Comparison of ENCODE assay signal across 24 cellular contexts in genomic region chrX:103730147-103730546, GRCh38. TPM values are rescaled to one million over a fixed set of nuclear protein-coding genes. Genes with fewer than 3 reads are reported as not detected.
DNase-seq lines count a peak whose midpoint lies in the region; FAIRE-seq and TF ChIP-seq lines count a peak whose summit lies in the region.
"Had no signal": no experiment of that assay in that cellular context is flagged by ENCODE, and none has a peak within 500 bp of the region (broad histone marks: within the 10 kb centered on the region; RNA-seq: fewer than 3 reads in every experiment).

No MANE protein-coding gene starts in this region.

- H3K27me3 Mint-ChIP-seq in neural progenitor cell (ENCODE audit: insufficient read depth, low read depth): peaks cover 14% of the 10 kb centered on the region
- H3K27me3 Mint-ChIP-seq: CD4-positive, alpha-beta T cell had no signal

- H3K23me2 ChIP-seq in H1 (ENCODE audit: low read depth, low read length): no peaks in the 10 kb centered on the region

- no peak for TF ChIP-seq RAD21 in H1 (IDR thresholded peaks at IDR 0.05 in 1 of 2, conservative IDR thresholded peaks at IDR 0.05 in 1 of 2; ENCODE audit: low read depth in 2 of 2, low read length in 2 of 2)

- peaks cover 48% of the 10 kb centered on the region for H3K4me1 Mint-ChIP-seq in neural progenitor cell

- no TSS peak for BruUV-seq in A673 (replicated peaks; lab: Mats Ljungman, UMichigan)

- no peaks in the 10 kb centered on the region for H3K79me1 ChIP-seq in H1 (ENCODE audit: low read depth, low read length)

- H3K56ac ChIP-seq in H1 (replicated peaks; ENCODE audit: insufficient read length, low read depth, low read length): no peak overlapping the region

- H4K8ac ChIP-seq in H1 (ENCODE audit: extremely low read depth, insufficient read depth, low read length): no peak overlapping the region

- H4K5ac ChIP-seq in H1 (ENCODE audit: insufficient read length, low read depth, low read length): no peak overlapping the region

- H2BK120ac ChIP-seq in H1 (replicated peaks; ENCODE audit: low read depth, low read length): no peak overlapping the region

- H3K4ac ChIP-seq in H1 (replicated peaks; ENCODE audit: insufficient read length, low read depth, low read length): no peak overlapping the region

- H3K9me3 Mint-ChIP-seq in neural progenitor cell: no peaks in the 10 kb centered on the region
- H3K9me3 Mint-ChIP-seq: CD4-positive, alpha-beta T cell; stimulated activated memory B cell treated with anti-CD40 and anti-IgM and Interleukin-4, amounts not matched to agents 10 μg/mL and 1 μg/mL and 100 μg/mL, for 72 hours; T-cell had no signal

- no peak overlapping the region for H3K4me3 Mint-ChIP-seq in neural progenitor cell
- H3K4me3 Mint-ChIP-seq: activated CD8-positive, alpha-beta memory T cell treated with anti-CD3 and anti-CD28 coated beads, Interleukin-2, amount 10 ng/mL, durations not matched to agents 7 days and 5 days; CD4-positive, alpha-beta T cell; stimulated activated memory B cell treated with anti-CD40 and anti-IgM and Interleukin-4, amounts not matched to agents 10 μg/mL and 1 μg/mL and 100 μg/mL, for 72 hours; T-cell had no signal

- H3K27ac ChIP-seq in H1 (ENCODE audit: low read depth, low read length) (no peak overlapping the region), neural progenitor cell (no peak overlapping the region), A673 (ENCODE audit: low read depth, low read length, poor library complexity, severe bottlenecking) (no peak overlapping the region)
- H3K27ac ChIP-seq: ovary, PC-9, transverse colon had no signal

- H3K4me3 ChIP-seq in H1 (ENCODE audit: extremely low read depth in 1 of 4, insufficient read depth in 2 of 4, low read depth in 3 of 4, low read length in 4 of 4) (no peak overlapping the region), neural progenitor cell (no peak overlapping the region), A673 (ENCODE audit: low read depth, low read length, poor library complexity, severe bottlenecking) (no peak overlapping the region)
- H3K4me3 ChIP-seq: ascending aorta, ovary, PC-9, skin epidermis, transverse colon had no signal

- H2BK5ac ChIP-seq in H1 (ENCODE audit: low read depth, low read length): peak overlapping the region; percentile 45; the same call in 1 of the 2 replicates

- H3K27ac Mint-ChIP-seq in neural progenitor cell: peak overlapping the region; percentile 36
- H3K27ac Mint-ChIP-seq: activated CD8-positive, alpha-beta memory T cell treated with anti-CD3 and anti-CD28 coated beads, Interleukin-2, amount 10 ng/mL, durations not matched to agents 7 days and 5 days; CD4-positive, alpha-beta T cell; stimulated activated memory B cell treated with anti-CD40 and anti-IgM and Interleukin-4, amounts not matched to agents 10 μg/mL and 1 μg/mL and 100 μg/mL, for 72 hours; T-cell had no signal

- intact Hi-C loops in A673 (cut with micrococcal nuclease; ENCODE audit: unreplicated experiment): no loop called here

- no peaks in the 10 kb centered on the region for H3K79me2 ChIP-seq in H1 (ENCODE audit: control insufficient read depth in 1 of 2, insufficient read depth in 2 of 2, low read length in 2 of 2)
- H3K79me2 ChIP-seq in neural progenitor cell (ENCODE audit: low read depth): no peaks in the 10 kb centered on the region

- H3K9me3 ChIP-seq in H1 (ENCODE audit: insufficient read depth in 2 of 2, low read depth in 1 of 2, low read length in 1 of 2): no peaks in the 10 kb centered on the region
- H3K9me3 ChIP-seq in neural progenitor cell (ENCODE audit: low read depth): no peaks in the 10 kb centered on the region
- H3K9me3 ChIP-seq in A673 (ENCODE audit: low read depth, low read length, poor library complexity, severe bottlenecking): no peaks in the 10 kb centered on the region
- H3K9me3 ChIP-seq: ascending aorta, ovary, transverse colon had no signal

- H3K36me3 Mint-ChIP-seq in neural progenitor cell: no peaks in the 10 kb centered on the region
- H3K36me3 Mint-ChIP-seq: activated CD8-positive, alpha-beta memory T cell treated with anti-CD3 and anti-CD28 coated beads, Interleukin-2, amount 10 ng/mL, durations not matched to agents 7 days and 5 days; stimulated activated memory B cell treated with anti-CD40 and anti-IgM and Interleukin-4, amounts not matched to agents 10 μg/mL and 1 μg/mL and 100 μg/mL, for 72 hours; T-cell had no signal

- H3K14ac ChIP-seq in H1 (ENCODE audit: insufficient read length): no peak overlapping the region

- H3K9ac ChIP-seq in H1 (replicated peaks in 1 of 4; ENCODE audit: extremely low read depth in 1 of 4, low read depth in 3 of 4, low read length in 3 of 4) (no peak overlapping the region), neural progenitor cell (no peak overlapping the region)

- POLR2A ChIA-PET in H1 (lab: Charles Lee; ENCODE audit: partially characterized antibody) (interaction anchor here (1.3 to 4.6 kb wide), 5 partner anchors 12 to 54 kb away, joined by 3 to 26 read pairs (median 5); no protein-coding TSS in a partner anchor), A673 (lab: Charles Lee; ENCODE audit: low non-redundant PET) (no interaction called here)

- TF ChIP-seq EP300 in H1 (IDR thresholded peaks at IDR 0.05; ENCODE audit: borderline replicate concordance in 1 of 2, low read depth in 2 of 2, low read length in 2 of 2): no peak

- peaks cover 7 to 22% (median 17%) of the 10 kb centered on the region in 4 experiments for H3K4me1 ChIP-seq in H1 (replicated peaks in 1 of 4; ENCODE audit: control insufficient read depth in 3 of 4, insufficient read depth in 4 of 4, low read length in 3 of 4)
- H3K4me1 ChIP-seq in neural progenitor cell: peaks cover 62% of the 10 kb centered on the region
- no peaks in the 10 kb centered on the region for H3K4me1 ChIP-seq in A673 (ENCODE audit: insufficient read depth, low read length, poor library complexity, severe bottlenecking)
- H3K4me1 ChIP-seq: ascending aorta, transverse colon had no signal

- H3K4me2 ChIP-seq in H1 (ENCODE audit: insufficient read depth in 1 of 2, low read depth in 2 of 2, low read length in 2 of 2): no peak overlapping the region
- H3K4me2 ChIP-seq in neural progenitor cell: peak overlapping the region; percentile 23
- H3K4me2 ChIP-seq: PC-9 had no signal

- H2AK5ac ChIP-seq in H1 (ENCODE audit: low read depth, low read length): no peak overlapping the region

- 65% methylated on average over 2 of the region's 2 CpGs; no CpG with 5 or more reads in 1 of the 2 experiments for WGBS in H1 (ENCODE audit: extremely low coverage in 1 of 2, insufficient coverage in 1 of 2, insufficient read length in 1 of 2, insufficient replicate concordance in 2 of 2, low coverage in 1 of 2, low lambda C conversion rate in 2 of 2, missing lambda C conversion rate in 1 of 2), 2 experiments

- peak overlapping the region; percentile 50; the same call in 1 of the 2 replicates for H2BK12ac ChIP-seq in H1 (ENCODE audit: low read depth, low read length)

- H3K36me3 ChIP-seq in H1 (ENCODE audit: control insufficient read depth in 2 of 4, insufficient read depth in 4 of 4, low read length in 3 of 4) (no peaks in the 10 kb centered on the region), neural progenitor cell (no peaks in the 10 kb centered on the region), A673 (ENCODE audit: insufficient read depth, low read length, poor library complexity, severe bottlenecking) (no peaks in the 10 kb centered on the region)
- H3K36me3 ChIP-seq: ascending aorta, ovary, transverse colon had no signal

- H2BK20ac ChIP-seq in H1 (ENCODE audit: low read length): no peak overlapping the region

- no peak overlapping the region for H4K91ac ChIP-seq in H1 (replicated peaks; ENCODE audit: insufficient read length, low read length)

- DNase-seq in SIG-M5 treated with dmso at 0.1 percent for 504 hours (lab: John Stamatoyannopoulos, UW; ENCODE audit: unreplicated experiment) (peak; percentile 7), SIG-M5 (lab: John Stamatoyannopoulos, UW) (no peak), NOMO-1 treated with DMSO at 0.1 percent for 48 hours (lab: John Stamatoyannopoulos, UW; ENCODE audit: unreplicated experiment) (peak; percentile 56), H1 (ENCODE audit: low read depth in 1 of 2, low spot score in 2 of 2) (no peak), neural progenitor cell (ENCODE audit: low spot score) (no peak), NCI-H2171 (lab: John Stamatoyannopoulos, UW) (no peak), A673 (ENCODE audit: low spot score) (no peak)
- no peak for DNase-seq in stimulated activated CD8-positive, alpha-beta memory T cell treated with anti-CD3 and anti-CD28 coated beads, Interleukin-4, amount 100 ng/mL, for 48 hours
- DNase-seq: activated CD4-positive, CD25-positive, alpha-beta regulatory T cell; activated CD8-positive, alpha-beta memory T cell treated with anti-CD3 and anti-CD28 coated beads, Interleukin-2, amount 10 ng/mL, durations not matched to agents 7 days and 5 days; activated gamma-delta T cell; CD4-positive, alpha-beta T cell; effector CD8-positive, alpha-beta T cell; NCI-H187 treated with DMSO at 0.1 percent for 48 hours; ovary; PC-9; T-cell; transverse colon had no signal

- CTCF ChIA-PET in H1 (lab: Charles Lee; ENCODE audit: partially characterized antibody): interaction anchor here (0.5 to 2.5 kb wide), 11 partner anchors 9 to 638 kb away, joined by 3 to 8 read pairs (median 4); partner anchors contain the start of gene TMEM31
- CTCF ChIA-PET in A673 (lab: Charles Lee): no interaction called here

- H3K18ac ChIP-seq in H1 (ENCODE audit: extremely low read depth, low read length): no peak overlapping the region

- H3F3A ChIP-seq in neural progenitor cell (ENCODE audit: low read depth): peaks cover 27% of the 10 kb centered on the region

- TF ChIP-seq CTCF in H1 (IDR thresholded peaks at IDR 0.05; ENCODE audit: control extremely low read depth in 1 of 3, insufficient read depth in 1 of 3, low read depth in 1 of 3, low read length in 3 of 3): no peak
- no peak for TF ChIP-seq CTCF in neural progenitor cell (IDR thresholded peaks at IDR 0.05)
- TF ChIP-seq CTCF in A673 (conservative IDR thresholded peaks at IDR 0.05; ENCODE audit: low read depth, low read length): no peak

- H4K20me1 ChIP-seq in H1 (replicated peaks in 1 of 2; ENCODE audit: control insufficient read depth in 1 of 2, insufficient read depth in 2 of 2, low read length in 2 of 2): no peaks in the 10 kb centered on the region
- H4K20me1 ChIP-seq in neural progenitor cell (ENCODE audit: low read depth): no peaks in the 10 kb centered on the region

- no peak overlapping the region for H2BK15ac ChIP-seq in H1 (ENCODE audit: low read length)

- H2AFZ ChIP-seq in H1 (ENCODE audit: low read length): no peak overlapping the region
- no peak overlapping the region for H2AFZ ChIP-seq in neural progenitor cell (replicated peaks)
- H2AFZ ChIP-seq: PC-9 had no signal

- no peak overlapping the region for H3K23ac ChIP-seq in H1 (ENCODE audit: insufficient read length)

- FAIRE-seq in H1 (lab: Jason Lieb, UNC): no peak
- FAIRE-seq: frontal cortex had no signal

- TF ChIP-seq POLR2A in H1 (IDR thresholded peaks at IDR 0.05; ENCODE audit: control extremely low read depth in 1 of 2, low read depth in 2 of 2, low read length in 2 of 2): no peak

- no peaks in the 10 kb centered on the region; a peak in 1 of 7 replicates for H3K27me3 ChIP-seq in H1 (replicated peaks in 1 of 4; ENCODE audit: control insufficient read depth in 3 of 4, extremely low read depth in 1 of 4, insufficient read depth in 3 of 4, low read length in 3 of 4)
- no peaks in the 10 kb centered on the region for H3K27me3 ChIP-seq in neural progenitor cell
- H3K27me3 ChIP-seq in A673 (replicated peaks; ENCODE audit: insufficient read depth, low read depth, low read length, poor library complexity): peaks cover 5% of the 10 kb centered on the region
- H3K27me3 ChIP-seq: ascending aorta, ovary, transverse colon had no signal

RNA-seq across cellular contexts. Expression of gene TMEM31, which starts 19.4 kb away (rescaled TPM):
- not detected in 2 replicates for total RNA-seq in H1 (2021; fragmentation: NEBNext Ultra II Directional; extraction: Animal tissue kit (Norgen Biotek cat#: 25700))
- 0.31 and 0.65 TPM in 2 replicates for polyA plus RNA-seq in H1 (2011; rRNA removed)
- polyA plus RNA-seq in H1 (2011; cell fraction: cytosol; rRNA removed): 0.50 TPM
- not detected for polyA plus RNA-seq in H1 (2011; cell fraction: nucleus; rRNA removed)
- 0.34 TPM in 1 of 4 replicates, not detected in the others for polyA plus RNA-seq in H1 (2012, experiment 1 of 2)
- polyA plus RNA-seq in H1 (2012, experiment 2 of 2): not detected
- polyA plus RNA-seq in H1 (2013, experiment 1 of 2): 0.41 TPM
- 0.42 TPM for polyA plus RNA-seq in H1 (2013, experiment 2 of 2)
- polyA minus RNA-seq in H1 (2011; rRNA and poly(A)+ RNA removed): 2.0 TPM in 1 of 2 replicates, not detected in the other
- polyA minus RNA-seq in H1 (2011; cell fraction: cytosol; rRNA and poly(A)+ RNA removed): not detected
- polyA minus RNA-seq in H1 (2011; cell fraction: nucleus; rRNA and poly(A)+ RNA removed): not detected
- total RNA-seq in neural progenitor cell (ENCODE audit: low replicate concordance) (0.46 TPM in 1 of 2 replicates, not detected in the other), A673 (2021) (not detected in 2 replicates)
- total RNA-seq: A172; activated CD8-positive, alpha-beta memory T cell treated with anti-CD3 and anti-CD28 coated beads, Interleukin-2, amount 10 ng/mL, durations not matched to agents 7 days and 5 days; ascending aorta; CD4-positive, alpha-beta T cell; frontal cortex; NCI-H460; PC-9; T-cell; transverse colon had no signal

RNA-seq across cellular contexts. Expression of gene MORF4L2, which starts 43.6 kb away (rescaled TPM):
- total RNA-seq in H1 (2021; fragmentation: NEBNext Ultra II Directional; extraction: Animal tissue kit (Norgen Biotek cat#: 25700)): 340 and 373 TPM in 2 replicates
- 113 and 235 TPM in 2 replicates for polyA plus RNA-seq in H1 (2011; rRNA removed)
- 343 TPM for polyA plus RNA-seq in H1 (2011; cell fraction: cytosol; rRNA removed)
- 67.1 TPM for polyA plus RNA-seq in H1 (2011; cell fraction: nucleus; rRNA removed)
- polyA plus RNA-seq in H1 (2012, experiment 1 of 2): 291 to 524 TPM (median 325 TPM) in 4 replicates
- polyA plus RNA-seq in H1 (2012, experiment 2 of 2): 71.1 TPM
- 225 TPM for polyA plus RNA-seq in H1 (2013, experiment 1 of 2)
- 232 TPM for polyA plus RNA-seq in H1 (2013, experiment 2 of 2)
- 122 and 150 TPM in 2 replicates for polyA minus RNA-seq in H1 (2011; rRNA and poly(A)+ RNA removed)
- 96.4 TPM for polyA minus RNA-seq in H1 (2011; cell fraction: cytosol; rRNA and poly(A)+ RNA removed)
- 69.0 TPM for polyA minus RNA-seq in H1 (2011; cell fraction: nucleus; rRNA and poly(A)+ RNA removed)
- 879 and 1,394 TPM in 2 replicates for total RNA-seq in neural progenitor cell (ENCODE audit: low replicate concordance)
- 450 and 473 TPM in 2 replicates for total RNA-seq in A673 (2021)

RNA-seq across cellular contexts. Expression of gene PLP1, which starts 46.5 kb away (rescaled TPM):
- total RNA-seq in H1 (2021; fragmentation: NEBNext Ultra II Directional; extraction: Animal tissue kit (Norgen Biotek cat#: 25700)): 44.3 and 49.2 TPM in 2 replicates
- 218 and 279 TPM in 2 replicates for polyA plus RNA-seq in H1 (2011; rRNA removed)
- polyA plus RNA-seq in H1 (2011; cell fraction: cytosol; rRNA removed): 113 TPM
- 342 TPM for polyA plus RNA-seq in H1 (2011; cell fraction: nucleus; rRNA removed)
- polyA plus RNA-seq in H1 (2012, experiment 1 of 2): 31.3 to 48.8 TPM (median 41.4 TPM) in 4 replicates
- polyA plus RNA-seq in H1 (2012, experiment 2 of 2): 4.1 TPM
- 35.5 TPM for polyA plus RNA-seq in H1 (2013, experiment 1 of 2)
- polyA plus RNA-seq in H1 (2013, experiment 2 of 2): 34.1 TPM
- 197 and 257 TPM in 2 replicates for polyA minus RNA-seq in H1 (2011; rRNA and poly(A)+ RNA removed)
- 51.0 TPM for polyA minus RNA-seq in H1 (2011; cell fraction: cytosol; rRNA and poly(A)+ RNA removed)
- 125 TPM for polyA minus RNA-seq in H1 (2011; cell fraction: nucleus; rRNA and poly(A)+ RNA removed)
- total RNA-seq in neural progenitor cell (ENCODE audit: low replicate concordance) (106 and 107 TPM in 2 replicates), A673 (2021) (not detected in 2 replicates)
- total RNA-seq: A172; activated CD8-positive, alpha-beta memory T cell treated with anti-CD3 and anti-CD28 coated beads, Interleukin-2, amount 10 ng/mL, durations not matched to agents 7 days and 5 days; CD4-positive, alpha-beta T cell; NCI-H460; PC-9; T-cell had no signal

Comparison
In these comparisons a context has a peak if more than half of its experiments do, and no peak if none do; other contexts are left out.
1. DNase-seq: peak in SIG-M5 treated with dmso at 0.1 percent for 504 hours (single experiment) and NOMO-1 treated with DMSO at 0.1 percent for 48 hours (single experiment); none in SIG-M5 (single experiment), H1 (0 of 2), neural progenitor cell (single experiment), NCI-H2171 (single experiment), stimulated activated CD8-positive, alpha-beta memory T cell treated with anti-CD3 and anti-CD28 coated beads, Interleukin-4, amount 100 ng/mL, for 48 hours (single experiment) and A673 (single experiment).
2. RNA of gene PLP1, which starts 46.5 kb away (total RNA-seq): 106 to 107 TPM in neural progenitor cell and 44.3 to 49.2 TPM in H1; not detected in A673; every median in the first group is over 10 times any median in the second.